Comparison of ENCODE assay signal across 20 cellular contexts in the genomic region with DNA sequence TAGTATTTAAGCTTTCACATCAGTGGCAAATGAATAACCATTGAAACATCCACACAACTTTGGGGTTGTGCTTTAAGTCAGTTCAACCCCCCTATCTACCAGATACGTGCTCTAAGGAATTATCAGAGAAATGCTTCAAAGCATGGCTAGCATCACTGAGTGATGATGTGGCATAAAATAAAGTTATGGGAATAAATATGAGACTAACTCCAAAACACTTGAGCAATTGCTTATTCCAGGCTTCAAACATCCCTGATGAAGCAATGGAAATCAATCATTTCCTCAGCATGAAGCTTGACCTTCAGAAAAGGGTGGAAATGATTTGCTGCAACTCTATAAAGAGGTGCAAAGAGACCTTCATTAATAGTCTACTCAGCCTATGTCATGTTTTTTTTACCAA.
DNase-seq lines count a peak whose midpoint lies in the region; ATAC-seq, FAIRE-seq and TF ChIP-seq lines count a peak whose summit lies in the region.
"Had no signal": no experiment of that assay in that cellular context is flagged by ENCODE, and none has a peak within 500 bp of the region (broad histone marks: within the 10 kb centered on the region; RNA-seq: fewer than 3 reads in every experiment).

No MANE protein-coding gene starts in this region.

- H3K9me3 Mint-ChIP-seq in GM23338, result peaks cover 74% of the 10 kb centered on the region
- H3K9me3 Mint-ChIP-seq: CD4-positive, alpha-beta T cell had no signal

- no peak overlapping the region for H3K4me3 Mint-ChIP-seq in GM23338
- H3K4me3 Mint-ChIP-seq: CD4-positive, alpha-beta T cell had no signal

- ATAC-seq in A549 (0 out of 6 replicates have a peak, but pooled peaks of 1 of the 2 experiments have one; percentile 9), GM23338 (no peak)
- ATAC-seq: Right ventricle myocardium inferior had no signal

- H4K20me1 ChIP-seq in GM23338 (replicated peaks; ENCODE audit: insufficient read depth), result no peaks in the 10 kb centered on the region

- H3K36me3 Mint-ChIP-seq in GM23338 (ENCODE audit: low read depth), result peaks cover 20% of the 10 kb centered on the region; the same call in 2 of the 3 replicates

- H2AFZ ChIP-seq in GM23338, result no peak overlapping the region

- TF ChIP-seq CTCF in A549 (IDR thresholded peaks at IDR 0.05), result no peak
- no peak for TF ChIP-seq CTCF in astrocyte of the spinal cord (IDR thresholded peaks at IDR 0.05; ENCODE audit: low read depth, low read length)
- TF ChIP-seq CTCF in GM13977 (IDR thresholded peaks at IDR 0.05; ENCODE audit: extremely low read depth, insufficient read depth, missing control alignments), result no peak
- no peak for TF ChIP-seq CTCF in GM23338 (conservative IDR thresholded peaks at IDR 0.05; ENCODE audit: low read depth in 2 of 2)

- no peaks in the 10 kb centered on the region for H3F3A ChIP-seq in GM23338 (replicated peaks; ENCODE audit: low read depth)

- peak overlapping the region; percentile 77 to 83; a peak in 5 of 6 replicates for H3K27ac ChIP-seq in A549
- no peak overlapping the region for H3K27ac ChIP-seq in GM23338 (ENCODE audit: low read depth)

- POLR2A ChIA-PET in A549 (lab: Yijun Ruan, JAX), result no interaction called here

- H3K4me1 ChIP-seq in A549, result peaks cover 51% of the 10 kb centered on the region
- H3K4me1 ChIP-seq in GM23338 (ENCODE audit: insufficient read depth), result no peaks in the 10 kb centered on the region
- H3K4me1 ChIP-seq: BE2C had no signal

- no peaks in the 10 kb centered on the region for H3K27me3 ChIP-seq in GM23338 (ENCODE audit: insufficient read depth)
- H3K27me3 ChIP-seq: BE2C, MG63 had no signal

- H3K27ac Mint-ChIP-seq in GM23338, result no peak overlapping the region
- H3K27ac Mint-ChIP-seq: CD4-positive, alpha-beta T cell had no signal

- no peak overlapping the region for H3K4me3 ChIP-seq in A549
- no peak overlapping the region for H3K4me3 ChIP-seq in astrocyte of the spinal cord (ENCODE audit: low read depth, low read length)
- no peak overlapping the region for H3K4me3 ChIP-seq in GM23338
- H3K4me3 ChIP-seq: MG63 had no signal

- in situ Hi-C loops in astrocyte of the spinal cord (cut with HindIII; ENCODE audit: low sequenced_read_pairs), result no loop called here
- in situ Hi-C loops in GM13977 (cut with MboI; ENCODE audit: low pct_unique_long_range_greater_than_20kb, low sequenced_read_pairs, unreplicated experiment), result no loop called here

- CTCF ChIA-PET in A549 (lab: Yijun Ruan, JAX), result no interaction called here

- no peaks in the 10 kb centered on the region for H3K9me2 ChIP-seq in GM23338 (ENCODE audit: insufficient read depth)

- peak overlapping the region; percentile 4; the same call in 2 of the 3 replicates for H3K4me2 ChIP-seq in A549
- no peak overlapping the region for H3K4me2 ChIP-seq in GM23338

- WGBS in A549 (ENCODE audit: missing lambda C conversion rate), result 25% methylated on average over 1 of the region's 1 CpG

- peaks cover 4% of the 10 kb centered on the region; the same call in 2 of the 3 replicates for H3K9me3 ChIP-seq in A549
- H3K9me3 ChIP-seq: BE2C, MG63 had no signal

- peaks cover 2% of the 10 kb centered on the region for H3K27me3 Mint-ChIP-seq in GM23338 (ENCODE audit: insufficient read depth, low read depth, poor library complexity)
- H3K27me3 Mint-ChIP-seq: CD4-positive, alpha-beta T cell had no signal

- H3K4me1 Mint-ChIP-seq in GM23338, result no peaks in the 10 kb centered on the region

- TF ChIP-seq RAD21 in A549 (conservative IDR thresholded peaks at IDR 0.05 in 1 of 2, IDR thresholded peaks at IDR 0.05 in 1 of 2), result 0 out of 5 replicates have a peak, but pooled peaks of 1 of the 2 experiments have one; percentile 13

- DNase-seq in A549 (ENCODE audit: low read depth in 1 of 2, low spot score in 1 of 2), result peak in 1 of 2 experiments; percentile 41
- DNase-seq in HCEC 1CT, result peak; percentile 62
- DNase-seq in astrocyte of the spinal cord (ENCODE audit: low read depth, low spot score), result peak; percentile 12
- DNase-seq in iris pigment epithelial cell (ENCODE audit: low read depth), result peak; percentile 93
- DNase-seq in OCI-M2 (lab: John Stamatoyannopoulos, UW; ENCODE audit: unreplicated experiment), result no peak
- no peak for DNase-seq in GM13977 (ENCODE audit: low spot score)
- DNase-seq in central memory CD4-positive, alpha-beta T cell, result no peak
- no peak for DNase-seq in GM23338 (ENCODE audit: low spot score)
- DNase-seq: 8988T; BE2C; CD4-positive, alpha-beta T cell; H7; Kasumi-1; MG63; NCI-H1048; NCI-H1436 treated with DMSO at 0.1 percent for 48 hours; NCI-H2029; NCI-H2171 treated with DMSO at 0.1 percent for 48 hours; NK-92 treated with Interleukin-12 subunit alpha and Interleukin-12 subunit beta, amount 100 ng/mL, for 24 hours had no signal

- no peak for TF ChIP-seq POLR2A in A549 (IDR thresholded peaks at IDR 0.05; ENCODE audit: low read length)

- TF ChIP-seq EP300 in A549 (IDR thresholded peaks at IDR 0.05), result peak; percentile 41 to 76; a peak in 3 of 5 replicates

- no peak for FAIRE-seq in A549 (lab: Jason Lieb, UNC)

- H3K36me3 ChIP-seq in GM23338 (ENCODE audit: insufficient read depth), result no peaks in the 10 kb centered on the region
- H3K36me3 ChIP-seq: BE2C, MG63 had no signal

- no peaks in the 10 kb centered on the region for H3K79me2 ChIP-seq in GM23338 (replicated peaks; ENCODE audit: insufficient read depth)

TF ChIP-seq in A549, 52 proteins besides CTCF, POLR2A, EP300 and RAD21 (continues in another document):
- TF ChIP-seq EHMT2 (IDR thresholded peaks at IDR 0.05; ENCODE audit: low read depth) (no peak), ZSCAN20 (CRISPR knock-in tag; IDR thresholded peaks at IDR 0.05) (no peak), FOSB (CRISPR knock-in tag; IDR thresholded peaks at IDR 0.05) (no peak), CBX8 (IDR thresholded peaks at IDR 0.05) (no peak), NR3C1 (IDR thresholded peaks at IDR 0.05) (no peak), HDAC2 (IDR thresholded peaks at IDR 0.05) (no peak), RFX5 (IDR thresholded peaks at IDR 0.05) (no peak), MAZ (IDR thresholded peaks at IDR 0.05; ENCODE audit: borderline replicate concordance, low read depth, low read length) (no peak), SMC3 (IDR thresholded peaks at IDR 0.05) (no peak)
- TF ChIP-seq, protein P1, sequence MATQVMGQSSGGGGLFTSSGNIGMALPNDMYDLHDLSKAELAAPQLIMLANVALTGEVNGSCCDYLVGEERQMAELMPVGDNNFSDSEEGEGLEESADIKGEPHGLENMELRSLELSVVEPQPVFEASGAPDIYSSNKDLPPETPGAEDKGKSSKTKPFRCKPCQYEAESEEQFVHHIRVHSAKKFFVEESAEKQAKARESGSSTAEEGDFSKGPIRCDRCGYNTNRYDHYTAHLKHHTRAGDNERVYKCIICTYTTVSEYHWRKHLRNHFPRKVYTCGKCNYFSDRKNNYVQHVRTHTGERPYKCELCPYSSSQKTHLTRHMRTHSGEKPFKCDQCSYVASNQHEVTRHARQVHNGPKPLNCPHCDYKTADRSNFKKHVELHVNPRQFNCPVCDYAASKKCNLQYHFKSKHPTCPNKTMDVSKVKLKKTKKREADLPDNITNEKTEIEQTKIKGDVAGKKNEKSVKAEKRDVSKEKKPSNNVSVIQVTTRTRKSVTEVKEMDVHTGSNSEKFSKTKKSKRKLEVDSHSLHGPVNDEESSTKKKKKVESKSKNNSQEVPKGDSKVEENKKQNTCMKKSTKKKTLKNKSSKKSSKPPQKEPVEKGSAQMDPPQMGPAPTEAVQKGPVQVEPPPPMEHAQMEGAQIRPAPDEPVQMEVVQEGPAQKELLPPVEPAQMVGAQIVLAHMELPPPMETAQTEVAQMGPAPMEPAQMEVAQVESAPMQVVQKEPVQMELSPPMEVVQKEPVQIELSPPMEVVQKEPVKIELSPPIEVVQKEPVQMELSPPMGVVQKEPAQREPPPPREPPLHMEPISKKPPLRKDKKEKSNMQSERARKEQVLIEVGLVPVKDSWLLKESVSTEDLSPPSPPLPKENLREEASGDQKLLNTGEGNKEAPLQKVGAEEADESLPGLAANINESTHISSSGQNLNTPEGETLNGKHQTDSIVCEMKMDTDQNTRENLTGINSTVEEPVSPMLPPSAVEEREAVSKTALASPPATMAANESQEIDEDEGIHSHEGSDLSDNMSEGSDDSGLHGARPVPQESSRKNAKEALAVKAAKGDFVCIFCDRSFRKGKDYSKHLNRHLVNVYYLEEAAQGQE (IDR thresholded peaks at IDR 0.05), result no peak

Comparison
In these comparisons a context has a peak if more than half of its experiments do, and no peak if none do; other contexts are left out.
1. DNase-seq: peak in HCEC 1CT (single experiment), astrocyte of the spinal cord (single experiment) and iris pigment epithelial cell (single experiment); none in OCI-M2 (single experiment), GM13977 (single experiment), central memory CD4-positive, alpha-beta T cell (single experiment) and GM23338 (single experiment).